Comparison of ENCODE assay signal across 1 cellular context in the genomic region with DNA sequence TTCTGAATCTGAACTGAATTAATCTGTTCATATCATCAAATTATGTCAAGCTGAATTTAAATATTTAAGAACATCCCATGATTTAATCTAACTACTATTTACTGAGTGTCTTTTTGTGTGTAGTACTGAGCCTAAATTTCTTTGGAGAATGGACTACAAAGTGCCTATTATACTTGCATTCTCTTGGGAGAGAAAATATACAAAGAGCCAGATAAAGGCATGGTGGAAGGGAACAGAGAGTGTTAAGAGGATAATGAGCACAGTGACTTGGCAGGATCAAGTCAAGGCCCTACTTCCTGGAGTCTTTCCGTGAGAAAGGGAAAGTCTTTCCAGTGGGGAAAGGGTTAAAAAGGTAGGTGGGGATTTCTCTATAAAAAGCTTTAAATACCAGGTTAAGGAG.
TF ChIP-seq lines count a peak whose summit lies in the region.

No MANE protein-coding gene starts in this region.

TF ChIP-seq in WTC11, 78 proteins besides CTCF, POLR2A, EP300 and RAD21:
- TF ChIP-seq, protein P1, sequence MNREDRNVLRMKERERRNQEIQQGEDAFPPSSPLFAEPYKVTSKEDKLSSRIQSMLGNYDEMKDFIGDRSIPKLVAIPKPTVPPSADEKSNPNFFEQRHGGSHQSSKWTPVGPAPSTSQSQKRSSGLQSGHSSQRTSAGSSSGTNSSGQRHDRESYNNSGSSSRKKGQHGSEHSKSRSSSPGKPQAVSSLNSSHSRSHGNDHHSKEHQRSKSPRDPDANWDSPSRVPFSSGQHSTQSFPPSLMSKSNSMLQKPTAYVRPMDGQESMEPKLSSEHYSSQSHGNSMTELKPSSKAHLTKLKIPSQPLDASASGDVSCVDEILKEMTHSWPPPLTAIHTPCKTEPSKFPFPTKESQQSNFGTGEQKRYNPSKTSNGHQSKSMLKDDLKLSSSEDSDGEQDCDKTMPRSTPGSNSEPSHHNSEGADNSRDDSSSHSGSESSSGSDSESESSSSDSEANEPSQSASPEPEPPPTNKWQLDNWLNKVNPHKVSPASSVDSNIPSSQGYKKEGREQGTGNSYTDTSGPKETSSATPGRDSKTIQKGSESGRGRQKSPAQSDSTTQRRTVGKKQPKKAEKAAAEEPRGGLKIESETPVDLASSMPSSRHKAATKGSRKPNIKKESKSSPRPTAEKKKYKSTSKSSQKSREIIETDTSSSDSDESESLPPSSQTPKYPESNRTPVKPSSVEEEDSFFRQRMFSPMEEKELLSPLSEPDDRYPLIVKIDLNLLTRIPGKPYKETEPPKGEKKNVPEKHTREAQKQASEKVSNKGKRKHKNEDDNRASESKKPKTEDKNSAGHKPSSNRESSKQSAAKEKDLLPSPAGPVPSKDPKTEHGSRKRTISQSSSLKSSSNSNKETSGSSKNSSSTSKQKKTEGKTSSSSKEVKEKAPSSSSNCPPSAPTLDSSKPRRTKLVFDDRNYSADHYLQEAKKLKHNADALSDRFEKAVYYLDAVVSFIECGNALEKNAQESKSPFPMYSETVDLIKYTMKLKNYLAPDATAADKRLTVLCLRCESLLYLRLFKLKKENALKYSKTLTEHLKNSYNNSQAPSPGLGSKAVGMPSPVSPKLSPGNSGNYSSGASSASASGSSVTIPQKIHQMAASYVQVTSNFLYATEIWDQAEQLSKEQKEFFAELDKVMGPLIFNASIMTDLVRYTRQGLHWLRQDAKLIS (CRISPR knock-in tag; IDR thresholded peaks at IDR 0.05; ENCODE audit: borderline replicate concordance): no peak
